In the genomic region with DNA sequence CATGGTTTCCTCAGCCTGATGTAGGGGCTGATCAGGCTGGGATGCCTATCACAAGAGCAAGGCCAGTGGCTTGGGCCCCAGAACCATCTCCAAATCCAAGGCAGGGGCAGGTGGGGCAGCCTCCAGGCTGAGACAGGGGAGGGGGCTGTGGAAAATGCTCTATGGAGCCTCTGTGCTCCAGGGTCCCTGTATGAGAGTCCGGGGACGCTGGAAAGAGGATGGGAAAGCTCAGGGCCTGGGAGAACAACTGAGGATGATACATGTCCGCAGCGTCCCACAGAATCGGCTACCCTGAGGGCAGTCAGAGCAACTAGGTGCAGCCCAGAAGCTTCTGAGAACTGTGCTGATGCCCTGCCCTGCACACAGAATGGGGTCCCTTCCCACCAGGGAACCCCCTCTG, we compare ENCODE assay signal across 16 cellular contexts. TPM values are rescaled to one million over a fixed set of nuclear protein-coding genes. Genes with fewer than 3 reads are reported as not detected.
A peak's percentile ranks its signal among the peaks of the same experiment; 100 is the strongest.
DNase-seq lines count a peak whose midpoint lies in the region; TF ChIP-seq lines count a peak whose summit lies in the region.
"Had no signal": no experiment of that assay in that cellular context is flagged by ENCODE, and none has a peak within 500 bp of the region (broad histone marks: within the 10 kb centered on the region; RNA-seq: fewer than 3 reads in every experiment).

No MANE protein-coding gene starts in this region.

- H3K36me3 ChIP-seq in spleen, result no peaks in the 10 kb centered on the region

- no peak overlapping the region for H3K27ac Mint-ChIP-seq in activated naive CD4-positive, alpha-beta T cell treated with anti-CD3 and anti-CD28 coated beads, Interleukin-2, amount 10 ng/mL, durations not matched to agents 7 days and 5 days
- H3K27ac Mint-ChIP-seq: CD14-positive monocyte; CD8-positive, alpha-beta T cell; HFFc6 had no signal

- peaks cover 81% of the 10 kb centered on the region for H3K27me3 Mint-ChIP-seq in activated naive CD4-positive, alpha-beta T cell treated with anti-CD3 and anti-CD28 coated beads, Interleukin-2, amount 10 ng/mL, durations not matched to agents 7 days and 5 days

- no peak for TF ChIP-seq POLR2A in spleen (IDR thresholded peaks at IDR 0.05)

- CTCF ChIA-PET in activated naive CD4-positive, alpha-beta T cell treated with anti-CD3 and anti-CD28 coated beads, Interleukin-2, amount 10 ng/mL, durations not matched to agents 7 days and 5 days (lab: Charles Lee), result interaction anchor here (1.0 to 1.2 kb wide), 2 partner anchors 156 to 239 kb away, joined by 3 read pairs; no protein-coding TSS in a partner anchor

- no peaks in the 10 kb centered on the region for H3K9me3 ChIP-seq in spleen
- H3K9me3 ChIP-seq: Caco-2 had no signal

- no peak overlapping the region for H3K4me3 Mint-ChIP-seq in activated naive CD4-positive, alpha-beta T cell treated with anti-CD3 and anti-CD28 coated beads, Interleukin-2, amount 10 ng/mL, durations not matched to agents 7 days and 5 days
- H3K4me3 Mint-ChIP-seq: CD8-positive, alpha-beta T cell; HFFc6 had no signal

- H3K36me3 Mint-ChIP-seq in activated naive CD4-positive, alpha-beta T cell treated with anti-CD3 and anti-CD28 coated beads, Interleukin-2, amount 10 ng/mL, durations not matched to agents 7 days and 5 days, result no peaks in the 10 kb centered on the region
- H3K36me3 Mint-ChIP-seq: CD8-positive, alpha-beta T cell had no signal

- H3K4me3 ChIP-seq in spleen, result no peak overlapping the region

- DNase-seq in activated naive CD4-positive, alpha-beta T cell treated with anti-CD3 and anti-CD28 coated beads, Interleukin-2, amount 10 ng/mL, durations not matched to agents 7 days and 5 days, result peak; percentile 14
- DNase-seq in activated naive CD4-positive, alpha-beta T cell treated with Interleukin-2 at 50 U/mL for 16 hours, result no peak
- DNase-seq in GM13977 (ENCODE audit: low spot score) (peak; percentile 17), spleen (peak; percentile 33), HuH-7 (ENCODE audit: low spot score) (no peak), GM13976 (ENCODE audit: low spot score) (no peak), activated T-cell treated with anti-CD3 and anti-CD28 coated beads for 4 hours (no peak)
- DNase-seq: DMS53, HCEC 1CT, HFFc6 had no signal

- peaks cover 17% of the 10 kb centered on the region for H3K4me1 Mint-ChIP-seq in activated naive CD4-positive, alpha-beta T cell treated with anti-CD3 and anti-CD28 coated beads, Interleukin-2, amount 10 ng/mL, durations not matched to agents 7 days and 5 days

- peaks cover 8 to 17% (median 16%) of the 10 kb centered on the region in 6 donors for H3K4me1 ChIP-seq in spleen

- in situ Hi-C loops in GM13977 (cut with MboI; ENCODE audit: low pct_unique_long_range_greater_than_20kb, low sequenced_read_pairs, unreplicated experiment), result no loop called here
- in situ Hi-C loops in GM13976 (cut with MboI; ENCODE audit: low sequenced_read_pairs, unreplicated experiment), result no loop called here

- no peaks in the 10 kb centered on the region for H3K9me3 Mint-ChIP-seq in activated naive CD4-positive, alpha-beta T cell treated with anti-CD3 and anti-CD28 coated beads, Interleukin-2, amount 10 ng/mL, durations not matched to agents 7 days and 5 days
- H3K9me3 Mint-ChIP-seq: CD8-positive, alpha-beta T cell; HFFc6 had no signal

- intact Hi-C loops in spleen (cut with DNase I; ENCODE audit: low total_unique reads), result no loop called here

- H3K27ac ChIP-seq in spleen, result no peak overlapping the region

- WGBS in spleen, 5 donors, result 84 to 100% (median 89%) methylated on average over 2 to 5 of the region's 5 CpGs

- TF ChIP-seq CTCF in GM13977 (IDR thresholded peaks at IDR 0.05; ENCODE audit: extremely low read depth, insufficient read depth, missing control alignments) (no peak), spleen (IDR thresholded peaks at IDR 0.05 in 8 of 11, conservative IDR thresholded peaks at IDR 0.05 in 3 of 11) (no peak), GM13976 (IDR thresholded peaks at IDR 0.05; ENCODE audit: borderline replicate concordance, control extremely low read depth, extremely low read depth, insufficient read depth, missing control alignments) (no peak)

- H3K27me3 ChIP-seq in spleen (replicated peaks in 1 of 7), result peaks cover 0 to 95% (median 46%) of the 10 kb centered on the region in 7 donors

RNA-seq across cellular contexts. Expression of a gene that starts 43.4 kb away (rescaled TPM):
- 1 to 10 TPM in 2 of 7 donors, under 1 TPM in 5; 0.23 to 1.9 (median 0.44) TPM for total RNA-seq in spleen
- 1 to 10 TPM in 1 of 3 donors, under 1 TPM in 2; 0.41 to 2.9 (median 0.64) TPM for polyA plus RNA-seq in spleen
- total RNA-seq: Caco-2, H4, HepG2 had no signal
- polyA plus RNA-seq: CD14-positive monocyte had no signal

RNA-seq across cellular contexts. Expression of a gene that starts 57.8 kb away (rescaled TPM):
- not detected for total RNA-seq in spleen
- polyA plus RNA-seq in spleen, result not detected
- total RNA-seq: Caco-2; CD8-positive, alpha-beta T cell; H4; HepG2; HFFc6 had no signal
- polyA plus RNA-seq: CD14-positive monocyte, HepG2 had no signal

RNA-seq across cellular contexts. Expression of a gene that starts 59.2 kb away (rescaled TPM):
- total RNA-seq in spleen, result not detected
- polyA plus RNA-seq in spleen, result not detected
- total RNA-seq: Caco-2; CD8-positive, alpha-beta T cell; H4; HepG2; HFFc6 had no signal
- polyA plus RNA-seq: BJ, CD14-positive monocyte, HepG2 had no signal

Comparison
In these comparisons a context has a peak if more than half of its experiments do, and no peak if none do; other contexts are left out.
1. DNase-seq: peak in activated naive CD4-positive, alpha-beta T cell treated with anti-CD3 and anti-CD28 coated beads, Interleukin-2, amount 10 ng/mL, durations not matched to agents 7 days and 5 days (single experiment), GM13977 (single experiment) and spleen (single experiment); none in activated naive CD4-positive, alpha-beta T cell treated with Interleukin-2 at 50 U/mL for 16 hours (single experiment), HuH-7 (single experiment), GM13976 (single experiment) and activated T-cell treated with anti-CD3 and anti-CD28 coated beads for 4 hours (single experiment).